In genomic region chrX:33178218-33178617, GRCh38 we compare ENCODE assay signal across 23 cellular contexts. TPM values are rescaled to one million over a fixed set of nuclear protein-coding genes. Genes with fewer than 3 reads are reported as not detected.
"Had no signal": no experiment of that assay in that cellular context is flagged by ENCODE, and none has a peak within 500 bp of the region (broad histone marks: within the 10 kb centered on the region; RNA-seq: fewer than 3 reads in every experiment).

No MANE protein-coding gene starts in this region.

- DNase-seq: dorsolateral prefrontal cortex; effector CD4-positive, alpha-beta T cell; glutamatergic neuron; hypothalamus; immature natural killer cell; islet precursor cell; kidney glomerular epithelial cell; left colon; pancreas; sigmoid colon; spleen; stimulated activated CD4-positive, alpha-beta T cell treated with anti-CD3 and anti-CD28 coated beads, Interleukin-4, amount 100 ng/mL, for 4 hours; stimulated activated naive CD8-positive, alpha-beta T cell treated with anti-CD3 and anti-CD28 coated beads, Interleukin-15, Interleukin-2, amounts not matched to agents 100 U/mL and 50 U/mL, for 24 hours; substantia nigra; testis; tibial artery had no signal

- H3K36me3 ChIP-seq: neutrophil, pancreas, sigmoid colon, spleen, tibial artery had no signal

- ATAC-seq: left colon; natural killer cell treated with Interleukin-12 subunit alpha and Interleukin-12 subunit beta and Interleukin-15 and Interleukin-18, amount 100 ng/mL, for 72 hours; pancreas; stimulated activated memory B cell treated with anti-CD40 and anti-IgM and Interleukin-4, amounts not matched to agents 10 μg/mL and 1 μg/mL and 100 μg/mL, for 72 hours; stimulated activated naive CD8-positive, alpha-beta T cell treated with anti-CD3 and anti-CD28 coated beads, Interleukin-15, Interleukin-2, amounts not matched to agents 100 U/mL and 50 U/mL, for 24 hours had no signal

- FAIRE-seq: colon, urothelium cell line had no signal

- H3K27ac ChIP-seq: dorsolateral prefrontal cortex, neutrophil, pancreas, sigmoid colon, skin epidermis, spleen, testis, tibial artery had no signal

- H3K9me3 ChIP-seq: neutrophil, pancreas, sigmoid colon, spleen, testis, tibial artery had no signal

- H3K4me3 ChIP-seq: dorsolateral prefrontal cortex, lung, pancreas, sigmoid colon, skin epidermis, spleen, testis, tibial artery had no signal

- H3K27me3 ChIP-seq: neutrophil, sigmoid colon, spleen, testis, tibial artery had no signal

- H3K4me1 ChIP-seq: spleen, testis had no signal

RNA-seq across cellular contexts. Expression of gene DMD, which starts 33.1 kb away (rescaled TPM):
- polyA plus RNA-seq: immature natural killer cell had no signal
